ENCODE assay signal across 18 cellular contexts in the genomic region with DNA sequence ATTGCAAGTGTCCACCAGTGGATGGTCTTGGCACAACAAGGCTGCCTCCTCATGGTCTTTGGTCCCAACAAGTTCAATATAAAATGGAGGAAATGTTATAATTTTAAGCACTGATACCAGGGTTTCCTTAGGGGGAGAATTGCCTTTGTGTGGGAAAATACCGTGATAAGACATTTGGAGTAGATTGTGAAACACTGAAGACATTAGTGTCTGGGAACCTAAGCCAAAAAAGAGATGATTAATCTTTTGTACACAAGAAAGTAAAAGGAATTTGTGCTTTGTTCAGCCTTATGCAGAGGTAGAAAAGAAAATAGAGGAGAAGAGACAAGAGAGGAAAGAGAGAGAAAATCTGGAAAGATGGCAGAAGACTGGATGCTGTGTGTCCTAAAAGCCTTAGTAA. TPM values are rescaled to one million over a fixed set of nuclear protein-coding genes. Genes with fewer than 3 reads are reported as not detected.
"Had no signal": no experiment of that assay in that cellular context is flagged by ENCODE, and none has a peak within 500 bp of the region (broad histone marks: within the 10 kb centered on the region; RNA-seq: fewer than 3 reads in every experiment).

No MANE protein-coding gene starts in this region.

- H3K9me3 ChIP-seq: body of pancreas, esophagus squamous epithelium, left ventricle myocardium inferior, transverse colon, vagina had no signal

- H3K36me3 ChIP-seq: esophagus squamous epithelium, left ventricle myocardium inferior, transverse colon, vagina, WERI-Rb-1 had no signal

- H3K4me1 ChIP-seq: body of pancreas, transverse colon, vagina had no signal

- FAIRE-seq: frontal cortex had no signal

- ATAC-seq: body of pancreas had no signal

- DNase-seq: activated CD4-positive, alpha-beta T cell treated with anti-CD3 and anti-CD28 coated beads for 1 hour; activated CD4-positive, alpha-beta T cell treated with anti-CD3 and anti-CD28 coated beads, Interleukin-2, amount 50 U/mL, for 4 hours; amygdala; body of pancreas; effector CD4-positive, alpha-beta T cell; esophagus squamous epithelium; kidney glomerular epithelial cell; left ventricle myocardium inferior; mammary epithelial cell; right cardiac atrium; stimulated activated CD4-positive, alpha-beta T cell treated with anti-CD3 and anti-CD28 coated beads, Interleukin-2, amount 100 ng/mL, for 24 hours; transverse colon; WERI-Rb-1 had no signal

- H3K27me3 ChIP-seq: body of pancreas, esophagus squamous epithelium, transverse colon, vagina had no signal

- H3K4me3 ChIP-seq: body of pancreas, esophagus squamous epithelium, left ventricle myocardium inferior, transverse colon, vagina had no signal

- H3K27ac ChIP-seq: body of pancreas, esophagus squamous epithelium, left ventricle myocardium inferior, transverse colon, vagina, WERI-Rb-1 had no signal

RNA-seq across cellular contexts. Expression of gene ST6GALNAC3, which starts 36.1 kb away (rescaled TPM):
- total RNA-seq: activated T-helper 1 cell treated with anti-CD3 and anti-CD28 coated beads, Interleukin-12 subunit alpha, Interleukin-12 subunit beta, Interleukin-2, Interleukin-4 antibody, amounts not matched to agents 30 ng/mL and 10 ng/mL and 1 ng/mL, durations not matched to agents 14 hours and 24 hours and 36 hours; myocyte; osteoblast had no signal
